ENCODE assay signal across 1 cellular context in the genomic region with DNA sequence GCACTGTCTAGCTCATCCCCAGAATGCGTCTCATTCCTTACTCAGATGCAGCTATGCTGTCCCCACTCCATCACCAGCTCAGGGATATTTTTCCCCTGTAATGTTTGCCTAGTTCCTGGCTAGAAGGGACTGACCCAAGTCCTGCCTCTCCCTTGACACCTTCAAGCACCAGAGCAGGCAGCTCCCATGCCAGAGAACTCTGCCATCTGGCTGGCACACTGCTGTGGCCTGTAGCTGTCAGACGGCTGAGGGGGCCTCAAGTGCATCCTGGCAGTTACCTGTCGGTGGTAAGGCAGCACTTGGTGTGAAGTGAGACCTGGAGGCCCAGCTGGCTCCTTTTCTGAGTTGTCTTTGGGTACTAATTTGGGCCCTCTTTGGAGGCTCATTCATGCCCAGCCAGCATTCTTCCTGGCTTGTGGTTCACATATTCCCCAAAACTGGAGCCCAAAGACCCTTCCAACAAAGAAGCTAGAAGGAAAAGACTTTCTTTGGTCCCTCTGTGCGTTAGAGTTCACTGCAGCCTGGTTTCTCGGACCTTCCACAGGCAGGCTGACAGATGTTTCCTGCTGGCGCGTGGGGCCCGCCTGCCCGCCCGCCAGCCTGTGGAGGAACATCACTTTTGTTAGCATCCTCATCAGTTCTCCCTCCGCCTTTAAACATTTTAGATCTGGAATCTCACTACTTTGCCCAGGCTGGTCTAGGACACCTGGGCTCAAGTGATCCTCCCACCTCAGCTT.
A peak's percentile ranks its signal among the peaks of the same experiment; 100 is the strongest.
TF ChIP-seq lines count a peak whose summit lies in the region.

No MANE protein-coding gene starts in this region.

TF ChIP-seq in HEK293, 187 proteins besides CTCF, POLR2A, EP300 and RAD21:
- TF ChIP-seq, protein P1, sequence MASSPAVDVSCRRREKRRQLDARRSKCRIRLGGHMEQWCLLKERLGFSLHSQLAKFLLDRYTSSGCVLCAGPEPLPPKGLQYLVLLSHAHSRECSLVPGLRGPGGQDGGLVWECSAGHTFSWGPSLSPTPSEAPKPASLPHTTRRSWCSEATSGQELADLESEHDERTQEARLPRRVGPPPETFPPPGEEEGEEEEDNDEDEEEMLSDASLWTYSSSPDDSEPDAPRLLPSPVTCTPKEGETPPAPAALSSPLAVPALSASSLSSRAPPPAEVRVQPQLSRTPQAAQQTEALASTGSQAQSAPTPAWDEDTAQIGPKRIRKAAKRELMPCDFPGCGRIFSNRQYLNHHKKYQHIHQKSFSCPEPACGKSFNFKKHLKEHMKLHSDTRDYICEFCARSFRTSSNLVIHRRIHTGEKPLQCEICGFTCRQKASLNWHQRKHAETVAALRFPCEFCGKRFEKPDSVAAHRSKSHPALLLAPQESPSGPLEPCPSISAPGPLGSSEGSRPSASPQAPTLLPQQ (tag by site-specific recombination; IDR thresholded peaks at IDR 0.05), result 0 out of 2 replicates have a peak, but pooled peaks have one; percentile 30
- TF ChIP-seq ZNF776 (tag by site-specific recombination; IDR thresholded peaks at IDR 0.05; ENCODE audit: borderline replicate concordance), result no peak
- TF ChIP-seq ZNF600 (tag by site-specific recombination; IDR thresholded peaks at IDR 0.05), result 0 out of 2 replicates have a peak, but pooled peaks have one; percentile 11
- TF ChIP-seq ZFP69B (tag by site-specific recombination; IDR thresholded peaks at IDR 0.05), result peak; percentile 54; the same call in 1 of the 2 replicates
- TF ChIP-seq RBAK (tag by site-specific recombination; IDR thresholded peaks at IDR 0.05), result no peak
